Comparison of ENCODE assay signal across 1 cellular context in the genomic region with DNA sequence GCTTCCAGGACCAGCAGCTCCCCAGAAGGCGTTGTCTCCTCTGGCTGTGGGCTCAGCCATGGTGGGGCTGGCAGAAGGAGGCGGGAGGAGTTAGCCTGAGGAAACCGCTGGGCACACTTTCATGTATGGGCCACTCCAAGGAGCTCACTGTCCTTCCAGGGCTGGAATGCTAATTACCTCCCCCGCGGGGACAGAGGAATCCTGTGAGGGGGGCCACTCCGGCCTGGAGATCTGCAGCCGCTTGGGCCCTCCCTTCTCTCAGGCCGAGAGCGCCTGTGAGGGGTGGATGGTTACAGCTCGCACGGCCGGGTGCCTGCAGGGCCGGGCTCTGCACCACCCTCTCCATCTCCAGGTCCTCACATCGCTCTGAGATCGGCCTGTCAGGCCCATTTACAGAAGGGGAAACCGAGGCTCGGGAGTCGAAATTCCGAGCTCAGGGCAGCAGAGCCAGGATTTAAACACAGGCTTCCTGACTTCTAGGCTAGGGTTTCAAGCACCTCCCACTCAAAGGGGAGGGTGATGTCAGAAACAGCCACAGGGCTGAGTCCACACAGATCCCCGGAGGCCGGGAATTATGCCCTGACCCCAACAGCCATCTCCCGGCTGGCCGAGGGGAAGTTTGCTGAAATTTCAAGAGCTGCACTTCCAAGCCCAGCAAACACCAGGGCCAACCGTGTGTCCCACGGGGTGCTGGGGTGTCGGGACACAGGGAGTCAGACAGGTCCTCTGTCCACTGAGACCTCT.
TF ChIP-seq lines count a peak whose summit lies in the region.

No MANE protein-coding gene starts in this region.

TF ChIP-seq in HepG2, 621 proteins besides CTCF, POLR2A, EP300 and RAD21 (continued from another document):
- TF ChIP-seq, protein P1, sequence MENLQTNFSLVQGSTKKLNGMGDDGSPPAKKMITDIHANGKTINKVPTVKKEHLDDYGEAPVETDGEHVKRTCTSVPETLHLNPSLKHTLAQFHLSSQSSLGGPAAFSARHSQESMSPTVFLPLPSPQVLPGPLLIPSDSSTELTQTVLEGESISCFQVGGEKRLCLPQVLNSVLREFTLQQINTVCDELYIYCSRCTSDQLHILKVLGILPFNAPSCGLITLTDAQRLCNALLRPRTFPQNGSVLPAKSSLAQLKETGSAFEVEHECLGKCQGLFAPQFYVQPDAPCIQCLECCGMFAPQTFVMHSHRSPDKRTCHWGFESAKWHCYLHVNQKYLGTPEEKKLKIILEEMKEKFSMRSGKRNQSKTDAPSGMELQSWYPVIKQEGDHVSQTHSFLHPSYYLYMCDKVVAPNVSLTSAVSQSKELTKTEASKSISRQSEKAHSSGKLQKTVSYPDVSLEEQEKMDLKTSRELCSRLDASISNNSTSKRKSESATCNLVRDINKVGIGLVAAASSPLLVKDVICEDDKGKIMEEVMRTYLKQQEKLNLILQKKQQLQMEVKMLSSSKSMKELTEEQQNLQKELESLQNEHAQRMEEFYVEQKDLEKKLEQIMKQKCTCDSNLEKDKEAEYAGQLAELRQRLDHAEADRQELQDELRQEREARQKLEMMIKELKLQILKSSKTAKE (CRISPR knock-in tag; IDR thresholded peaks at IDR 0.05; ENCODE audit: borderline replicate concordance), result no peak
- TF ChIP-seq ZNF629 (CRISPR knock-in tag; conservative IDR thresholded peaks at IDR 0.05), result peak; percentile 52; the same call in 1 of the 2 replicates
- no peak for TF ChIP-seq JUNB (CRISPR knock-in tag; IDR thresholded peaks at IDR 0.05; ENCODE audit: borderline replicate concordance)
- no peak for TF ChIP-seq PHF5A (CRISPR knock-in tag; IDR thresholded peaks at IDR 0.05; ENCODE audit: low read depth, unreplicated experiment)
- TF ChIP-seq ZNF124 (CRISPR knock-in tag; IDR thresholded peaks at IDR 0.05), result no peak
- TF ChIP-seq GFI1 (CRISPR knock-in tag; IDR thresholded peaks at IDR 0.05; ENCODE audit: borderline replicate concordance), result no peak
- no peak for TF ChIP-seq RXRA (CRISPR knock-in tag; IDR thresholded peaks at IDR 0.05)
- TF ChIP-seq ZKSCAN1 (IDR thresholded peaks at IDR 0.05; ENCODE audit: low read length), result no peak
- no peak for TF ChIP-seq ZNF761 (CRISPR knock-in tag; conservative IDR thresholded peaks at IDR 0.05)
- TF ChIP-seq, protein P2, sequence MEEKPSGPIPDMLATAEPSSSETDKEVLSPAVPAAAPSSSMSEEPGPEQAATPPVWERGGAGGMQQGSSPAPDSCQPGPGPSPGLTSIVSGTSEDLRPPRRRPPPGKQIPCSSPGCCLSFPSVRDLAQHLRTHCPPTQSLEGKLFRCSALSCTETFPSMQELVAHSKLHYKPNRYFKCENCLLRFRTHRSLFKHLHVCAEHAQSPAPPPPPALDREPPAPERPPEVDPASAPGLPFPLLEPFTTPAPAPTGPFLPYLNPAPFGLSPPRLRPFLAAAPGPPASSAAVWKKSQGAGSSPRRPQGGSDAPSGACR (CRISPR knock-in tag; IDR thresholded peaks at IDR 0.05), result no peak
- no peak for TF ChIP-seq SYNCRIP (IDR thresholded peaks at IDR 0.05; ENCODE audit: insufficient read depth, low read depth, low read length)
- TF ChIP-seq, protein P3, sequence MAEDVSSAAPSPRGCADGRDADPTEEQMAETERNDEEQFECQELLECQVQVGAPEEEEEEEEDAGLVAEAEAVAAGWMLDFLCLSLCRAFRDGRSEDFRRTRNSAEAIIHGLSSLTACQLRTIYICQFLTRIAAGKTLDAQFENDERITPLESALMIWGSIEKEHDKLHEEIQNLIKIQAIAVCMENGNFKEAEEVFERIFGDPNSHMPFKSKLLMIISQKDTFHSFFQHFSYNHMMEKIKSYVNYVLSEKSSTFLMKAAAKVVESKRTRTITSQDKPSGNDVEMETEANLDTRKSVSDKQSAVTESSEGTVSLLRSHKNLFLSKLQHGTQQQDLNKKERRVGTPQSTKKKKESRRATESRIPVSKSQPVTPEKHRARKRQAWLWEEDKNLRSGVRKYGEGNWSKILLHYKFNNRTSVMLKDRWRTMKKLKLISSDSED (CRISPR knock-in tag; IDR thresholded peaks at IDR 0.05), result no peak
- TF ChIP-seq, protein P4, sequence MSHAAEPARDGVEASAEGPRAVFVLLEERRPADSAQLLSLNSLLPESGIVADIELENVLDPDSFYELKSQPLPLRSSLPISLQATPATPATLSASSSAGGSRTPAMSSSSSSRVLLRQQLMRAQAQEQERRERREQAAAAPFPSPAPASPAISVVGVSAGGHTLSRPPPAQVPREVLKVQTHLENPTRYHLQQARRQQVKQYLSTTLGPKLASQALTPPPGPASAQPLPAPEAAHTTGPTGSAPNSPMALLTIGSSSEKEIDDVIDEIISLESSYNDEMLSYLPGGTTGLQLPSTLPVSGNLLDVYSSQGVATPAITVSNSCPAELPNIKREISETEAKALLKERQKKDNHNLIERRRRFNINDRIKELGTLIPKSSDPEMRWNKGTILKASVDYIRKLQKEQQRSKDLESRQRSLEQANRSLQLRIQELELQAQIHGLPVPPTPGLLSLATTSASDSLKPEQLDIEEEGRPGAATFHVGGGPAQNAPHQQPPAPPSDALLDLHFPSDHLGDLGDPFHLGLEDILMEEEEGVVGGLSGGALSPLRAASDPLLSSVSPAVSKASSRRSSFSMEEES (CRISPR knock-in tag; IDR thresholded peaks at IDR 0.05), result no peak
- TF ChIP-seq ZNF333 (CRISPR knock-in tag; IDR thresholded peaks at IDR 0.05; ENCODE audit: borderline replicate concordance), result no peak; the same call in 1 of the 2 replicates
- peak; percentile 35; the same call in 1 of the 2 replicates for TF ChIP-seq SALL1 (CRISPR knock-in tag; IDR thresholded peaks at IDR 0.05)
- no peak for TF ChIP-seq ZIK1 (CRISPR knock-in tag; IDR thresholded peaks at IDR 0.05; ENCODE audit: borderline replicate concordance, low read depth)
- TF ChIP-seq AGO2 (optimal IDR thresholded peaks at IDR 0.05; ENCODE audit: low read depth, low read length), result no peak
- TF ChIP-seq ZNF44 (CRISPR knock-in tag; IDR thresholded peaks at IDR 0.05), result no peak
- no peak for TF ChIP-seq ZNF556 (CRISPR knock-in tag; IDR thresholded peaks at IDR 0.05; ENCODE audit: borderline replicate concordance)
- TF ChIP-seq IKZF4 (CRISPR knock-in tag; IDR thresholded peaks at IDR 0.05; ENCODE audit: borderline replicate concordance, low read depth, not compliant biosample characterization), result peak; percentile 20
- TF ChIP-seq PHF8 (CRISPR knock-in tag; IDR thresholded peaks at IDR 0.05), result no peak
- no peak for TF ChIP-seq FOXK2 (IDR thresholded peaks at IDR 0.05)
- no peak for TF ChIP-seq NAIF1 (CRISPR knock-in tag; IDR thresholded peaks at IDR 0.05; ENCODE audit: borderline replicate concordance)
- no peak for TF ChIP-seq ZBTB7A (CRISPR knock-in tag; IDR thresholded peaks at IDR 0.05)
- TF ChIP-seq HDAC2 (CRISPR knock-in tag; IDR thresholded peaks at IDR 0.05), result 0 out of 2 replicates have a peak, but pooled peaks have one; percentile 31
- no peak for TF ChIP-seq ZFP37 (CRISPR knock-in tag; IDR thresholded peaks at IDR 0.05; ENCODE audit: borderline replicate concordance)
- TF ChIP-seq NR2F6 (IDR thresholded peaks at IDR 0.05), result no peak
- 0 out of 2 replicates have a peak, but pooled peaks have one; percentile 23 for TF ChIP-seq NR2F6 (CRISPR knock-in tag; IDR thresholded peaks at IDR 0.05)
- TF ChIP-seq, protein P5, sequence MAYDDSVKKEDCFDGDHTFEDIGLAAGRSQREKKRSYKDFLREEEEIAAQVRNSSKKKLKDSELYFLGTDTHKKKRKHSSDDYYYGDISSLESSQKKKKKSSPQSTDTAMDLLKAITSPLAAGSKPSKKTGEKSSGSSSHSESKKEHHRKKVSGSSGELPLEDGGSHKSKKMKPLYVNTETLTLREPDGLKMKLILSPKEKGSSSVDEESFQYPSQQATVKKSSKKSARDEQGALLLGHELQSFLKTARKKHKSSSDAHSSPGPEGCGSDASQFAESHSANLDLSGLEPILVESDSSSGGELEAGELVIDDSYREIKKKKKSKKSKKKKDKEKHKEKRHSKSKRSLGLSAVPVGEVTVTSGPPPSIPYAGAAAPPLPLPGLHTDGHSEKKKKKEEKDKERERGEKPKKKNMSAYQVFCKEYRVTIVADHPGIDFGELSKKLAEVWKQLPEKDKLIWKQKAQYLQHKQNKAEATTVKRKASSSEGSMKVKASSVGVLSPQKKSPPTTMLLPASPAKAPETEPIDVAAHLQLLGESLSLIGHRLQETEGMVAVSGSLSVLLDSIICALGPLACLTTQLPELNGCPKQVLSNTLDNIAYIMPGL (CRISPR knock-in tag; IDR thresholded peaks at IDR 0.05; ENCODE audit: borderline replicate concordance in 1 of 2, low read depth in 1 of 2), result peak in 1 of 2 experiments; percentile 14; a peak in 1 of 4 replicates
- no peak for TF ChIP-seq SIN3B (IDR thresholded peaks at IDR 0.05; ENCODE audit: low read length)
- TF ChIP-seq TCF7L2 (IDR thresholded peaks at IDR 0.05; ENCODE audit: low read depth, low read length), result no peak
- TF ChIP-seq, protein P6, sequence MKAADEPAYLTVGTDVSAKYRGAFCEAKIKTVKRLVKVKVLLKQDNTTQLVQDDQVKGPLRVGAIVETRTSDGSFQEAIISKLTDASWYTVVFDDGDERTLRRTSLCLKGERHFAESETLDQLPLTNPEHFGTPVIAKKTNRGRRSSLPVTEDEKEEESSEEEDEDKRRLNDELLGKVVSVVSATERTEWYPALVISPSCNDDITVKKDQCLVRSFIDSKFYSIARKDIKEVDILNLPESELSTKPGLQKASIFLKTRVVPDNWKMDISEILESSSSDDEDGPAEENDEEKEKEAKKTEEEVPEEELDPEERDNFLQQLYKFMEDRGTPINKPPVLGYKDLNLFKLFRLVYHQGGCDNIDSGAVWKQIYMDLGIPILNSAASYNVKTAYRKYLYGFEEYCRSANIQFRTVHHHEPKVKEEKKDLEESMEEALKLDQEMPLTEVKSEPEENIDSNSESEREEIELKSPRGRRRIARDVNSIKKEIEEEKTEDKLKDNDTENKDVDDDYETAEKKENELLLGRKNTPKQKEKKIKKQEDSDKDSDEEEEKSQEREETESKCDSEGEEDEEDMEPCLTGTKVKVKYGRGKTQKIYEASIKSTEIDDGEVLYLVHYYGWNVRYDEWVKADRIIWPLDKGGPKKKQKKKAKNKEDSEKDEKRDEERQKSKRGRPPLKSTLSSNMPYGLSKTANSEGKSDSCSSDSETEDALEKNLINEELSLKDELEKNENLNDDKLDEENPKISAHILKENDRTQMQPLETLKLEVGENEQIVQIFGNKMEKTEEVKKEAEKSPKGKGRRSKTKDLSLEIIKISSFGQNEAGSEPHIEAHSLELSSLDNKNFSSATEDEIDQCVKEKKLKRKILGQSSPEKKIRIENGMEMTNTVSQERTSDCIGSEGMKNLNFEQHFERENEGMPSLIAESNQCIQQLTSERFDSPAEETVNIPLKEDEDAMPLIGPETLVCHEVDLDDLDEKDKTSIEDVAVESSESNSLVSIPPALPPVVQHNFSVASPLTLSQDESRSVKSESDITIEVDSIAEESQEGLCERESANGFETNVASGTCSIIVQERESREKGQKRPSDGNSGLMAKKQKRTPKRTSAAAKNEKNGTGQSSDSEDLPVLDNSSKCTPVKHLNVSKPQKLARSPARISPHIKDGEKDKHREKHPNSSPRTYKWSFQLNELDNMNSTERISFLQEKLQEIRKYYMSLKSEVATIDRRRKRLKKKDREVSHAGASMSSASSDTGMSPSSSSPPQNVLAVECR (CRISPR knock-in tag; IDR thresholded peaks at IDR 0.05; ENCODE audit: borderline replicate concordance), result 0 out of 2 replicates have a peak, but pooled peaks have one; percentile 25
- TF ChIP-seq ZNF788 (CRISPR knock-in tag; IDR thresholded peaks at IDR 0.05; ENCODE audit: borderline replicate concordance), result peak; percentile 20; the same call in 1 of the 2 replicates
- peak; percentile 30; the same call in 1 of the 2 replicates for TF ChIP-seq ZFY (CRISPR knock-in tag; IDR thresholded peaks at IDR 0.05)
- TF ChIP-seq, protein P7, sequence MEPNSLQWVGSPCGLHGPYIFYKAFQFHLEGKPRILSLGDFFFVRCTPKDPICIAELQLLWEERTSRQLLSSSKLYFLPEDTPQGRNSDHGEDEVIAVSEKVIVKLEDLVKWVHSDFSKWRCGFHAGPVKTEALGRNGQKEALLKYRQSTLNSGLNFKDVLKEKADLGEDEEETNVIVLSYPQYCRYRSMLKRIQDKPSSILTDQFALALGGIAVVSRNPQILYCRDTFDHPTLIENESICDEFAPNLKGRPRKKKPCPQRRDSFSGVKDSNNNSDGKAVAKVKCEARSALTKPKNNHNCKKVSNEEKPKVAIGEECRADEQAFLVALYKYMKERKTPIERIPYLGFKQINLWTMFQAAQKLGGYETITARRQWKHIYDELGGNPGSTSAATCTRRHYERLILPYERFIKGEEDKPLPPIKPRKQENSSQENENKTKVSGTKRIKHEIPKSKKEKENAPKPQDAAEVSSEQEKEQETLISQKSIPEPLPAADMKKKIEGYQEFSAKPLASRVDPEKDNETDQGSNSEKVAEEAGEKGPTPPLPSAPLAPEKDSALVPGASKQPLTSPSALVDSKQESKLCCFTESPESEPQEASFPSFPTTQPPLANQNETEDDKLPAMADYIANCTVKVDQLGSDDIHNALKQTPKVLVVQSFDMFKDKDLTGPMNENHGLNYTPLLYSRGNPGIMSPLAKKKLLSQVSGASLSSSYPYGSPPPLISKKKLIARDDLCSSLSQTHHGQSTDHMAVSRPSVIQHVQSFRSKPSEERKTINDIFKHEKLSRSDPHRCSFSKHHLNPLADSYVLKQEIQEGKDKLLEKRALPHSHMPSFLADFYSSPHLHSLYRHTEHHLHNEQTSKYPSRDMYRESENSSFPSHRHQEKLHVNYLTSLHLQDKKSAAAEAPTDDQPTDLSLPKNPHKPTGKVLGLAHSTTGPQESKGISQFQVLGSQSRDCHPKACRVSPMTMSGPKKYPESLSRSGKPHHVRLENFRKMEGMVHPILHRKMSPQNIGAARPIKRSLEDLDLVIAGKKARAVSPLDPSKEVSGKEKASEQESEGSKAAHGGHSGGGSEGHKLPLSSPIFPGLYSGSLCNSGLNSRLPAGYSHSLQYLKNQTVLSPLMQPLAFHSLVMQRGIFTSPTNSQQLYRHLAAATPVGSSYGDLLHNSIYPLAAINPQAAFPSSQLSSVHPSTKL (CRISPR knock-in tag; IDR thresholded peaks at IDR 0.05), result peak; percentile 18; the same call in 1 of the 2 replicates
- peak; percentile 44 for TF ChIP-seq ZFX (CRISPR knock-in tag; IDR thresholded peaks at IDR 0.05; ENCODE audit: low read depth)
- TF ChIP-seq ARNTL (CRISPR knock-in tag; IDR thresholded peaks at IDR 0.05), result no peak
TF ChIP-seq in HepG2: peak in this region for 24.
